ENCODE assay signal across 17 cellular contexts in the genomic region with DNA sequence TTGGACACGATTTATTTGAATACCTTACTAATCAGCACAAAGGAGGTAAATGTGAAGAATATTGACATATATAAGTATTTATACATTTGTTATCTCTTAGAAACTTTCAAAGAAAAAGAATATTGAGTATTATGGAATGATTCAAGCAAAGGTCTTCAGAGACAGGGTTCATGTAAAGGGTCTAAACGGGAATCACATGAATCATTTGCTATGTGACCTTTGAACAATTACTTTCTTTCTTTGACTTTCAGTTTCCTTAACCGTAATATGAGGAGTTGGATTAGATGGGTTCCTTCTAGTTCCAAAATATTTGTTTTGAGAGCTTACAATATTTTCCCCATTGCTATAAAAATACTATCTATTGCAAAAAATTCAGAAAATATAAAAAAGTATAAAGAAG. TPM values are rescaled to one million over a fixed set of nuclear protein-coding genes. Genes with fewer than 3 reads are reported as not detected.
DNase-seq lines count a peak whose midpoint lies in the region; ATAC-seq, FAIRE-seq and TF ChIP-seq lines count a peak whose summit lies in the region.
"Had no signal": no experiment of that assay in that cellular context is flagged by ENCODE, and none has a peak within 500 bp of the region (broad histone marks: within the 10 kb centered on the region; RNA-seq: fewer than 3 reads in every experiment).

No MANE protein-coding gene starts in this region.

- no peaks in the 10 kb centered on the region for H3K27me3 ChIP-seq in osteoblast (ENCODE audit: insufficient read depth, low read length)
- H3K27me3 ChIP-seq: BLaER1 treated with 17β-estradiol and CSF1 and Interleukin-3, amounts not matched to agents 10 nM and 100 nM had no signal

- intact Hi-C loops in left colon (cut with DNase I, micrococcal nuclease) = no loop called here

- H3K4me1 ChIP-seq in A549 (peaks cover 26% of the 10 kb centered on the region; the same call in 2 of the 3 replicates), osteoblast (ENCODE audit: insufficient read depth, low read length) (peaks cover 26% of the 10 kb centered on the region)
- H3K4me1 ChIP-seq: BLaER1 treated with 17β-estradiol and CSF1 and Interleukin-3, amounts not matched to agents 10 nM and 100 nM had no signal

- H3K36me3 ChIP-seq in osteoblast (ENCODE audit: insufficient read depth, low read length) = peaks cover 4% of the 10 kb centered on the region
- H3K36me3 ChIP-seq: BLaER1 treated with 17β-estradiol and CSF1 and Interleukin-3, amounts not matched to agents 10 nM and 100 nM had no signal

- no peaks in the 10 kb centered on the region for H3K9me3 ChIP-seq in A549
- no peaks in the 10 kb centered on the region for H3K9me3 ChIP-seq in osteoblast (ENCODE audit: low read depth, low read length)
- H3K9me3 ChIP-seq: BLaER1 treated with 17β-estradiol and CSF1 and Interleukin-3, amounts not matched to agents 10 nM and 100 nM had no signal

- WGBS in A549 (ENCODE audit: missing lambda C conversion rate) = 41% methylated on average over 3 of the region's 3 CpGs

- no peak for TF ChIP-seq RAD21 in A549 (conservative IDR thresholded peaks at IDR 0.05 in 1 of 2, IDR thresholded peaks at IDR 0.05 in 1 of 2)

- peaks cover 1 to 5% (median 2%) of the 10 kb centered on the region in 3 donors for H3K27me3 Mint-ChIP-seq in immature natural killer cell (ENCODE audit: low read depth in 3 of 3)

- no peaks in the 10 kb centered on the region for H4K20me1 ChIP-seq in osteoblast (ENCODE audit: insufficient read depth, low read length)
- H4K20me1 ChIP-seq: BLaER1 treated with 17β-estradiol and CSF1 and Interleukin-3, amounts not matched to agents 10 nM and 100 nM had no signal

- H3K4me1 Mint-ChIP-seq in stimulated activated effector memory CD8-positive, alpha-beta T cell treated with anti-CD3 and anti-CD28 coated beads, Interleukin-12 subunit alpha, Interleukin-12 subunit beta, amount 100 ng/mL, for 72 hours = no peaks in the 10 kb centered on the region
- no peaks in the 10 kb centered on the region for H3K4me1 Mint-ChIP-seq in immature natural killer cell

- CTCF ChIA-PET in A549 (lab: Yijun Ruan, JAX) = no interaction called here

- TF ChIP-seq POLR2A in A549 (IDR thresholded peaks at IDR 0.05; ENCODE audit: low read length) = no peak

- no peak for TF ChIP-seq EP300 in A549 (IDR thresholded peaks at IDR 0.05)

- H3K4me3 Mint-ChIP-seq in stimulated activated effector memory CD8-positive, alpha-beta T cell treated with anti-CD3 and anti-CD28 coated beads, Interleukin-12 subunit alpha, Interleukin-12 subunit beta, amount 100 ng/mL, for 72 hours = no peak overlapping the region
- no peak overlapping the region for H3K4me3 Mint-ChIP-seq in immature natural killer cell
- H3K4me3 Mint-ChIP-seq: CD4-positive, alpha-beta T cell had no signal

- no peak overlapping the region for H3K27ac ChIP-seq in A549
- H3K27ac ChIP-seq in osteoblast (ENCODE audit: low read depth, low read length) = no peak overlapping the region
- H3K27ac ChIP-seq: 22Rv1; BLaER1 treated with 17β-estradiol and CSF1 and Interleukin-3, amounts not matched to agents 10 nM and 100 nM; GM23248 had no signal

- H3K36me3 Mint-ChIP-seq in stimulated activated effector memory CD8-positive, alpha-beta T cell treated with anti-CD3 and anti-CD28 coated beads, Interleukin-12 subunit alpha, Interleukin-12 subunit beta, amount 100 ng/mL, for 72 hours = no peaks in the 10 kb centered on the region
- H3K36me3 Mint-ChIP-seq in immature natural killer cell = peaks cover 0 to 3% (median 0%) of the 10 kb centered on the region in 3 donors

- H3K27ac Mint-ChIP-seq in stimulated activated effector memory CD8-positive, alpha-beta T cell treated with anti-CD3 and anti-CD28 coated beads, Interleukin-12 subunit alpha, Interleukin-12 subunit beta, amount 100 ng/mL, for 72 hours = no peak overlapping the region
- no peak overlapping the region for H3K27ac Mint-ChIP-seq in immature natural killer cell
- H3K27ac Mint-ChIP-seq: CD4-positive, alpha-beta T cell had no signal

- H3K9me3 Mint-ChIP-seq in stimulated activated effector memory CD8-positive, alpha-beta T cell treated with anti-CD3 and anti-CD28 coated beads, Interleukin-12 subunit alpha, Interleukin-12 subunit beta, amount 100 ng/mL, for 72 hours = no peaks in the 10 kb centered on the region
- H3K9me3 Mint-ChIP-seq in immature natural killer cell = peaks cover 0 to 1% (median 0%) of the 10 kb centered on the region in 6 donors
- H3K9me3 Mint-ChIP-seq: CD4-positive, alpha-beta T cell had no signal

- POLR2A ChIA-PET in A549 (lab: Yijun Ruan, JAX) = no interaction called here

- ATAC-seq in A549 (no peak), left colon (peak; percentile 78)
- ATAC-seq in activated CD4-positive, CD25-positive, alpha-beta regulatory T cell treated with anti-CD3 and anti-CD28 coated beads, Interleukin-2, amount 50 U/mL, for 24 hours = no peak
- ATAC-seq in stimulated activated effector memory CD8-positive, alpha-beta T cell treated with anti-CD3 and anti-CD28 coated beads, Interleukin-12 subunit alpha, Interleukin-12 subunit beta, amount 100 ng/mL, for 72 hours = no peak

- H3K4me2 ChIP-seq in A549 (peak overlapping the region; percentile 37; the same call in 2 of the 3 replicates), osteoblast (ENCODE audit: insufficient read depth, low read length) (peak overlapping the region; percentile 50)
- H3K4me2 ChIP-seq: BLaER1 treated with 17β-estradiol and CSF1 and Interleukin-3, amounts not matched to agents 10 nM and 100 nM had no signal

- DNase-seq in A549 (ENCODE audit: low read depth in 1 of 2, low spot score in 1 of 2) (no peak), left colon (no peak), osteoblast (ENCODE audit: insufficient read length, low spot score, missing footprints) (no peak), HPDE6-E6E7 (ENCODE audit: extremely low spot score) (no peak), immature natural killer cell (no peak)
- no peak for DNase-seq in stimulated activated effector memory CD8-positive, alpha-beta T cell treated with anti-CD3 and anti-CD28 coated beads, Interleukin-12 subunit alpha, Interleukin-12 subunit beta, amount 100 ng/mL, for 72 hours (ENCODE audit: low spot score in 2 of 2)
- DNase-seq: CD4-positive, alpha-beta T cell; DMS79; EL; GM23248; H7 had no signal

- H2AFZ ChIP-seq in osteoblast (ENCODE audit: low read length) = no peak overlapping the region
- H2AFZ ChIP-seq: GM23248 had no signal

- H3K4me3 ChIP-seq in A549 = no peak overlapping the region
- no peak overlapping the region for H3K4me3 ChIP-seq in osteoblast (ENCODE audit: insufficient read depth, low read length)
- H3K4me3 ChIP-seq: BLaER1 treated with 17β-estradiol and CSF1 and Interleukin-3, amounts not matched to agents 10 nM and 100 nM; GM23248 had no signal

- no peak for FAIRE-seq in A549 (lab: Jason Lieb, UNC)
- FAIRE-seq in colon (lab: Jason Lieb, UNC) = peak; percentile 62
- FAIRE-seq: G401.6, GM12891 had no signal

- H3K79me2 ChIP-seq in osteoblast (ENCODE audit: insufficient read depth, low read length) = peaks cover 66% of the 10 kb centered on the region

- no peak for TF ChIP-seq CTCF in A549 (IDR thresholded peaks at IDR 0.05)
- no peak for TF ChIP-seq CTCF in osteoblast (IDR thresholded peaks at IDR 0.05; ENCODE audit: extremely low read depth, low read depth, low read length)

TF ChIP-seq in A549, 52 proteins besides CTCF, POLR2A, EP300 and RAD21 (continues in another document):
- TF ChIP-seq TP53 (CRISPR knock-in tag; IDR thresholded peaks at IDR 0.05) = no peak
- no peak for TF ChIP-seq TFCP2L1 (CRISPR knock-in tag; IDR thresholded peaks at IDR 0.05)
- TF ChIP-seq USF2 (IDR thresholded peaks at IDR 0.05) = no peak
- TF ChIP-seq CHD2 (IDR thresholded peaks at IDR 0.05; ENCODE audit: low read length, partially characterized antibody) = no peak
- TF ChIP-seq NR3C1 (IDR thresholded peaks at IDR 0.05) = no peak
- TF ChIP-seq HEYL (CRISPR knock-in tag; IDR thresholded peaks at IDR 0.05) = no peak
- no peak for TF ChIP-seq RARB (CRISPR knock-in tag; IDR thresholded peaks at IDR 0.05)
- TF ChIP-seq CEBPB (IDR thresholded peaks at IDR 0.05) = no peak
- no peak for TF ChIP-seq NPAS2 (CRISPR knock-in tag; IDR thresholded peaks at IDR 0.05; ENCODE audit: borderline replicate concordance)
- no peak for TF ChIP-seq MYC (IDR thresholded peaks at IDR 0.05; ENCODE audit: borderline replicate concordance, low read length)
- no peak for TF ChIP-seq JUN (IDR thresholded peaks at IDR 0.05)
- TF ChIP-seq, protein P1, sequence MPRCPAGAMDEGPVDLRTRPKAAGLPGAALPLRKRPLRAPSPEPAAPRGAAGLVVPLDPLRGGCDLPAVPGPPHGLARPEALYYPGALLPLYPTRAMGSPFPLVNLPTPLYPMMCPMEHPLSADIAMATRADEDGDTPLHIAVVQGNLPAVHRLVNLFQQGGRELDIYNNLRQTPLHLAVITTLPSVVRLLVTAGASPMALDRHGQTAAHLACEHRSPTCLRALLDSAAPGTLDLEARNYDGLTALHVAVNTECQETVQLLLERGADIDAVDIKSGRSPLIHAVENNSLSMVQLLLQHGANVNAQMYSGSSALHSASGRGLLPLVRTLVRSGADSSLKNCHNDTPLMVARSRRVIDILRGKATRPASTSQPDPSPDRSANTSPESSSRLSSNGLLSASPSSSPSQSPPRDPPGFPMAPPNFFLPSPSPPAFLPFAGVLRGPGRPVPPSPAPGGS (IDR thresholded peaks at IDR 0.05) = no peak
- TF ChIP-seq MAZ (IDR thresholded peaks at IDR 0.05; ENCODE audit: borderline replicate concordance, low read depth, low read length) = no peak
- TF ChIP-seq HOXB13 (CRISPR knock-in tag; IDR thresholded peaks at IDR 0.05; ENCODE audit: low read depth) = no peak
- no peak for TF ChIP-seq HOXB5 (CRISPR knock-in tag; IDR thresholded peaks at IDR 0.05)
- no peak for TF ChIP-seq HDAC2 (IDR thresholded peaks at IDR 0.05)

RNA-seq across cellular contexts. Expression of gene ENPP1, which starts 14.3 kb away (rescaled TPM):
- polyA plus RNA-seq in A549 (2011; rRNA removed) (5.3 and 5.6 TPM in 2 replicates), A549 (2017; fragmentation: RNase III; extraction: RNeasy Plus Mini Kit Qiagen cat#74134 plus additional on column Dnase treatment) (0.91 to 1.1 TPM (median 0.97 TPM) in 3 replicates), immature natural killer cell (1 to 10 TPM in 2 of 3 donors, under 1 TPM in 1; 0.29 to 2.5 (median 1.3) TPM)
- polyA plus RNA-seq in A549 (2012; cell fraction: cytosol; rRNA removed) = 0.47 and 0.59 TPM in 2 replicates
- 0.47 and 0.62 TPM in 2 replicates for polyA plus RNA-seq in A549 (2012; cell fraction: nucleus; rRNA removed)
- 3.2 and 4.5 TPM in 2 replicates for polyA minus RNA-seq in A549 (2011; rRNA and poly(A)+ RNA removed)
- total RNA-seq in left colon (10 to 100 TPM; 15.8 to 19.9 TPM), osteoblast (16.3 and 20.3 TPM in 2 replicates)
